Comparison of ENCODE assay signal across 19 cellular contexts in the genomic region with DNA sequence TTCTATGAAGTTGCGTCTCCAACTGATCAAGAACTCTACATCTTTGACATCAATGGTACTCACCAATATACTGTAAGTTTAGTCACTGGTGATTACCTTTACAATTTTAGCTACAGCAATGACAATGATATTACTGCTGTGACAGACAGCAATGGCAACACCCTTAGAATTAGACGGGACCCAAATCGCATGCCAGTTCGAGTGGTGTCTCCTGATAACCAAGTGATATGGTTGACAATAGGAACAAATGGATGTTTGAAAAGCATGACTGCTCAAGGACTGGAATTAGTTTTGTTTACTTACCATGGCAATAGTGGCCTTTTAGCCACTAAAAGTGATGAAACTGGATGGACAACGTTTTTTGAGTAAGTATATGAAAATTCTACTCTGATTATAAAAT.
A peak's percentile ranks its signal among the peaks of the same experiment; 100 is the strongest.
DNase-seq lines count a peak whose midpoint lies in the region; ATAC-seq and TF ChIP-seq lines count a peak whose summit lies in the region.
"Had no signal": no experiment of that assay in that cellular context is flagged by ENCODE, and none has a peak within 500 bp of the region (broad histone marks: within the 10 kb centered on the region; RNA-seq: fewer than 3 reads in every experiment).

No MANE protein-coding gene starts in this region.

- H3K27me3 ChIP-seq in right atrium auricular region, result no peaks in the 10 kb centered on the region
- H3K27me3 ChIP-seq: BLaER1 treated with 17β-estradiol and CSF1 and Interleukin-3, amounts not matched to agents 10 nM and 100 nM had no signal

- ATAC-seq in Right ventricle myocardium superior (ENCODE audit: poor library complexity) (peak; percentile 87), HG02981 (IDR thresholded peaks at IDR 0.05; ENCODE audit: unreplicated experiment) (no peak)
- ATAC-seq: A549; CD8-positive, alpha-beta T cell; GM12878 had no signal

- H3K27ac ChIP-seq in right atrium auricular region, result peak overlapping the region; percentile 17 to 41
- H3K27ac ChIP-seq: 22Rv1; A549; BLaER1 treated with 17β-estradiol and CSF1 and Interleukin-3, amounts not matched to agents 10 nM and 100 nM; C4-2B had no signal

- peaks cover 0 to 15% of the 10 kb centered on the region in 2 donors for H3K4me1 ChIP-seq in right atrium auricular region
- H3K4me1 ChIP-seq: A549, Caco-2 had no signal

- H3K9me3 ChIP-seq in right atrium auricular region, result no peaks in the 10 kb centered on the region
- H3K9me3 ChIP-seq: A549, Caco-2 had no signal

- intact Hi-C loops in Right ventricle myocardium superior (cut with DNase I), result no loop called here
- intact Hi-C loops in cardiac septum (cut with DNase I), result no loop called here

- peak; percentile 8 for DNase-seq in DMS53 (lab: John Stamatoyannopoulos, UW)
- no peak for DNase-seq in DMS53 treated with DMSO at 0.1 percent for 48 hours (lab: John Stamatoyannopoulos, UW; ENCODE audit: unreplicated experiment)
- no peak for DNase-seq in Right ventricle myocardium superior
- no peak for DNase-seq in cardiac septum (ENCODE audit: low spot score)
- DNase-seq in right atrium auricular region (ENCODE audit: low spot score), result no peak
- DNase-seq in NCI-H1105 treated with DMSO at 0.1 percent for 48 hours (lab: John Stamatoyannopoulos, UW), result no peak
- DNase-seq: AML-193; Caco-2; Calu3; CD4-positive, alpha-beta T cell; CD8-positive, alpha-beta T cell; DMS79 treated with DMSO at 0.1 percent for 48 hours; GF-D8 had no signal

- TF ChIP-seq CTCF in right atrium auricular region (IDR thresholded peaks at IDR 0.05), result no peak

- no peak overlapping the region for H3K4me3 ChIP-seq in right atrium auricular region
- H3K4me3 ChIP-seq: A549; BLaER1 treated with 17β-estradiol and CSF1 and Interleukin-3, amounts not matched to agents 10 nM and 100 nM; GM12878 had no signal

- H3K36me3 ChIP-seq in right atrium auricular region, result no peaks in the 10 kb centered on the region
